Comparison of ENCODE assay signal across 8 cellular contexts in the genomic region with DNA sequence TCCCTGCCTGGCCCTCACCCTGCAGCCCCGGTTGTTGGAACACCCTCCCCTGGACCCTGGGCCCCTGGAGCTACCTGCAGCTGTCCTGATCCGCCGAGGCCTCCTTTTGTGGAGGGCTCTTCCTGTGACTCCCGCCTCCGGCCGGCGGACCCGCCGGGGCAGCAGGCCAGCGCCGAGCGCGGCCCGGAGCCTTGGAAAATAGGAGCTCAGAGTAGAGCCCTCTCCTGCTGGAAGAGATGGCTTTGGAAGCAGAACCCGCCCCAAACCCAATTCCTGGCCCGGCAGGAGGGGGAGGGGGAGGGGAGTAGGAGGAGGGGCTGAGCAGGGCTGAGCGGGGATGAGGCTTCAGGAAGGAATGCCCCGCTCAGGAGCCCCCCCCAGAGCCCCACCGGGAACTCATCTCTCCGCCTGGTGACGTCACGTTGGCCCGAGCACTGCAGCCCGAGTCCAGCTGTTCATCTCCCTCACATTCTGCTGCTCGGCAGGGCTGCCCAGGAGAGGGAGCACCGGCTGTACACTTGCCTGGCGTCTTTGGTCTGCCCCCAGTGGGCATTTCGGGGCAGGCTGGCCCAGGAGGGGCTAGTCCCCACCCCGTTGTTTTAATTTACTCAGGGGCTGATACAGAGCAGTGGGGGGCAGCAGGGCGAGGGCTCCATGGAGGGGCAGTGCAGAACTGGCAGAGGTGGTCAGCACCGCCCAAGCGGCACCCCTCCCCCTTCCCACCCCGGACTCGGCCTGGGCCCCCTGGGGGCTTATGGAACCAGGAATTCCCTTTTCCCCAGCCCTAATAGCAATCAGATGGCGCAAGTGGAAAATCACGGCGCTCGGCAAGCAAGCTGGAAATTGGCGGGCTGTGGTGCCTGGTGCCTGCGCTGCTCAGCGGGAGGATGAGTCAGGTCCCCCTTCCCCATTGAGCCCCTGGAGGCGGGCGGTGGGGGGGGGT. TPM values are rescaled to one million over a fixed set of nuclear protein-coding genes. Genes with fewer than 3 reads are reported as not detected.
DNase-seq lines count a peak whose midpoint lies in the region; ATAC-seq, FAIRE-seq and TF ChIP-seq lines count a peak whose summit lies in the region.

MRGPRF (minus strand) TSS at position 238 of the 943 bp plus-strand sequence. CDS start 3,345 bp downstream, outside the sequence.

- peaks cover 14 to 18% of the 10 kb centered on the region in 2 donors for H3K27me3 Mint-ChIP-seq in natural killer cell (ENCODE audit: low read depth in 2 of 2)
- H3K27me3 Mint-ChIP-seq in natural killer cell treated with Interleukin-12 subunit alpha and Interleukin-12 subunit beta and Interleukin-15 and Interleukin-18, amount 100 ng/mL, for 72 hours = peaks cover 0 to 13% of the 10 kb centered on the region in 2 donors

- no peaks in the 10 kb centered on the region for H3K4me1 ChIP-seq in lung (ENCODE audit: control insufficient read depth in 2 of 2, insufficient read depth in 2 of 2, low read length in 2 of 2)

- peaks cover 0 to 12% of the 10 kb centered on the region in 2 donors for H3K4me1 Mint-ChIP-seq in natural killer cell
- H3K4me1 Mint-ChIP-seq in natural killer cell treated with Interleukin-12 subunit alpha and Interleukin-12 subunit beta and Interleukin-15 and Interleukin-18, amount 100 ng/mL, for 72 hours (ENCODE audit: low read depth in 2 of 2) = peaks cover 0 to 6% of the 10 kb centered on the region in 2 donors

- no peaks in the 10 kb centered on the region for H3K27me3 ChIP-seq in lung (ENCODE audit: control insufficient read depth, insufficient read depth)

- WGBS in lung, 2 donors = 3 to 6% methylated on average over 40 to 43 of the region's 43 CpGs

- intact Hi-C loops in natural killer cell (cut with micrococcal nuclease) = no loop called here

- no peaks in the 10 kb centered on the region for H3K9me3 Mint-ChIP-seq in natural killer cell
- H3K9me3 Mint-ChIP-seq in natural killer cell treated with Interleukin-12 subunit alpha and Interleukin-12 subunit beta and Interleukin-15 and Interleukin-18, amount 100 ng/mL, for 72 hours = no peaks in the 10 kb centered on the region

- DNase-seq in natural killer cell = no peak
- DNase-seq in natural killer cell treated with Interleukin-12 subunit alpha and Interleukin-12 subunit beta and Interleukin-15 and Interleukin-18, amount 100 ng/mL, for 72 hours (ENCODE audit: low spot score) = no peak
- peak; percentile 92 for DNase-seq in dedifferentiated amniotic fluid mesenchymal stem cell (ENCODE audit: extremely low spot score)
- DNase-seq in lung (ENCODE audit: low spot score) = peak; percentile 63
- peak; percentile 41 for DNase-seq in urothelium cell line (ENCODE audit: low spot score)
- DNase-seq in HEK293T (ENCODE audit: extremely low spot score) = no peak
- DNase-seq in NCI-H1436 treated with DMSO at 0.1 percent for 48 hours (lab: John Stamatoyannopoulos, UW) = no peak

- H3K36me3 ChIP-seq in lung (ENCODE audit: control insufficient read depth in 2 of 2, insufficient read depth in 2 of 2, low read length in 2 of 2) = no peaks in the 10 kb centered on the region

- no peak within 1 kb of the TSS for H3K27ac Mint-ChIP-seq in natural killer cell
- no peak within 1 kb of the TSS for H3K27ac Mint-ChIP-seq in natural killer cell treated with Interleukin-12 subunit alpha and Interleukin-12 subunit beta and Interleukin-15 and Interleukin-18, amount 100 ng/mL, for 72 hours

- CTCF ChIA-PET in HEK293T (lab: Yijun Ruan, JAX) = no interaction called here

- no peaks in the 10 kb centered on the region for H3K36me3 Mint-ChIP-seq in natural killer cell
- H3K36me3 Mint-ChIP-seq in natural killer cell treated with Interleukin-12 subunit alpha and Interleukin-12 subunit beta and Interleukin-15 and Interleukin-18, amount 100 ng/mL, for 72 hours = no peaks in the 10 kb centered on the region

- TF ChIP-seq CTCF in natural killer cell (IDR thresholded peaks at IDR 0.05) (no peak), lung (IDR thresholded peaks at IDR 0.05; ENCODE audit: control extremely low read depth, extremely low read depth) (no peak)

- POLR2A ChIA-PET in HEK293T (lab: Yijun Ruan, JAX) = no interaction called here

- no peak for FAIRE-seq in urothelium cell line (lab: Jason Lieb, UNC)

- H3K4me3 Mint-ChIP-seq in natural killer cell = no peak within 1 kb of the TSS
- H3K4me3 Mint-ChIP-seq in natural killer cell treated with Interleukin-12 subunit alpha and Interleukin-12 subunit beta and Interleukin-15 and Interleukin-18, amount 100 ng/mL, for 72 hours = no peak within 1 kb of the TSS

- peak within 1 kb of the TSS; percentile 25 for H3K4me3 ChIP-seq in lung

- H3K9me3 ChIP-seq in lung (ENCODE audit: control insufficient read depth in 2 of 2, insufficient read depth in 1 of 2, low read length in 1 of 2) = peaks cover 0 to 4% of the 10 kb centered on the region in 2 donors

- peak in 2 of 3 donors; percentile 43 to 45 for ATAC-seq in natural killer cell
- no peak for ATAC-seq in natural killer cell treated with Interleukin-12 subunit alpha and Interleukin-12 subunit beta and Interleukin-15 and Interleukin-18, amount 100 ng/mL, for 72 hours
- no peak for ATAC-seq in lung (ENCODE audit: insufficient read depth, low FRiP score)
- no peak for ATAC-seq in HG03196 (IDR thresholded peaks at IDR 0.05; ENCODE audit: unreplicated experiment)

- H3K27ac ChIP-seq in lung (ENCODE audit: low read depth in 1 of 2, low read length in 1 of 2) = peak within 1 kb of the TSS in 1 of 2 donors; percentile 62

TF ChIP-seq in HEK293T, 16 proteins besides CTCF, POLR2A, EP300 and RAD21:
- TF ChIP-seq FOXA1 (IDR thresholded peaks at IDR 0.05) (no peak), ZNF384 (IDR thresholded peaks at IDR 0.05) (no peak), L3MBTL2 (conservative IDR thresholded peaks at IDR 0.05) (no peak), ARNT (IDR thresholded peaks at IDR 0.05) (no peak), SP1 (IDR thresholded peaks at IDR 0.05) (no peak), FOXK2 (IDR thresholded peaks at IDR 0.05) (no peak), BHLHE40 (IDR thresholded peaks at IDR 0.05; ENCODE audit: borderline replicate concordance) (no peak), PKNOX1 (IDR thresholded peaks at IDR 0.05) (no peak), CTBP1 (IDR thresholded peaks at IDR 0.05; ENCODE audit: borderline replicate concordance) (no peak), NFRKB (IDR thresholded peaks at IDR 0.05) (no peak), HDGF (IDR thresholded peaks at IDR 0.05; ENCODE audit: borderline replicate concordance) (no peak), SUZ12 (IDR thresholded peaks at IDR 0.05) (no peak), TARDBP (IDR thresholded peaks at IDR 0.05) (no peak), LEF1 (IDR thresholded peaks at IDR 0.05; ENCODE audit: borderline replicate concordance) (no peak), ELF4 (IDR thresholded peaks at IDR 0.05) (no peak)
TF ChIP-seq in HEK293T: peak in this region for 0.

RNA-seq across cellular contexts. Expression of gene MRGPRF, which starts in this region (rescaled TPM):
- total RNA-seq in natural killer cell = not detected
- total RNA-seq in natural killer cell treated with Interleukin-12 subunit alpha and Interleukin-12 subunit beta and Interleukin-15 and Interleukin-18, amount 100 ng/mL, for 72 hours = not detected
- total RNA-seq in lung = 10 to 100 TPM; 12.8 to 16.8 TPM
- 10 to 100 TPM in 1 of 2 donors, 1 to 10 TPM in 1; 9.2 to 11.6 TPM for polyA plus RNA-seq in lung

Comparison
In these comparisons a context has a peak if more than half of its experiments do, and no peak if none do; other contexts are left out.
1. RNA of gene MRGPRF (total RNA-seq): 12.8 to 16.8 TPM in lung; not detected in natural killer cell treated with Interleukin-12 subunit alpha and Interleukin-12 subunit beta and Interleukin-15 and Interleukin-18, amount 100 ng/mL, for 72 hours and not detected in natural killer cell; every median in the first group is over 10 times any median in the second.
2. Peak in ATAC-seq in natural killer cell; RNA of the gene not detected or under 1 TPM.
3. DNase-seq: peak in dedifferentiated amniotic fluid mesenchymal stem cell (single experiment), lung (single experiment) and urothelium cell line (single experiment); none in natural killer cell (single experiment), natural killer cell treated with Interleukin-12 subunit alpha and Interleukin-12 subunit beta and Interleukin-15 and Interleukin-18, amount 100 ng/mL, for 72 hours (single experiment), HEK293T (single experiment) and NCI-H1436 treated with DMSO at 0.1 percent for 48 hours (single experiment).